In genomic region chr21:32727728-32728454, GRCh38 we compare ENCODE assay signal across 8 cellular contexts. TPM values are rescaled to one million over a fixed set of nuclear protein-coding genes. Genes with fewer than 3 reads are reported as not detected.
A peak's percentile ranks its signal among the peaks of the same experiment; 100 is the strongest.
DNase-seq lines count a peak whose midpoint lies in the region; ATAC-seq and TF ChIP-seq lines count a peak whose summit lies in the region.

Gene SYNJ1, minus strand, starts transcription at chr21:32728013. Its CDS starts 1,118 bp downstream, at chr21:32726895.

- in situ Hi-C loops in GM13977 (cut with MboI; ENCODE audit: low pct_unique_long_range_greater_than_20kb, low sequenced_read_pairs, unreplicated experiment): no loop called here

- ATAC-seq in HG02870 (IDR thresholded peaks at IDR 0.05; ENCODE audit: unreplicated experiment): peak; percentile 85
- peak; percentile 88 to 92 (median 90) for ATAC-seq in T-cell (replicated peaks in 1 of 4)

- H3K27me3 Mint-ChIP-seq in T-cell: no peaks in the 10 kb centered on the region
- H3K27me3 Mint-ChIP-seq in type B pancreatic cell: no peaks in the 10 kb centered on the region

- TF ChIP-seq CTCF in GM13977 (IDR thresholded peaks at IDR 0.05; ENCODE audit: extremely low read depth, insufficient read depth, missing control alignments) (no peak), type B pancreatic cell (conservative IDR thresholded peaks at IDR 0.05) (no peak)

- H3K9me3 Mint-ChIP-seq in T-cell: no peaks in the 10 kb centered on the region
- H3K9me3 Mint-ChIP-seq in type B pancreatic cell: no peaks in the 10 kb centered on the region

- intact Hi-C loops in cardiac septum (cut with DNase I) (loop anchor here (1.0 to 2.0 kb wide), 3 partner anchors 43 to 814 kb away; partner anchors contain the start of genes CFAP298, GART and PAXBP1), posterior cingulate gyrus (cut with DNase I) (loop anchor here (2.0 to 10.0 kb wide), 2 partner anchors 43 to 93 kb away; partner anchors contain the start of gene PAXBP1)

- POLR2A ChIA-PET in T-cell (lab: Charles Lee): interaction anchor here (0.6 to 1.0 kb wide), 6 partner anchors 12 to 894 kb away, joined by 3 to 12 read pairs (median 4); partner anchors contain the start of gene PAXBP1 (in 2 of the 2)

- H3K4me3 Mint-ChIP-seq in T-cell (peak within 1 kb of the TSS; percentile 96 to 98 (median 97)), type B pancreatic cell (peak within 1 kb of the TSS; percentile 99)

- peak within 1 kb of the TSS; percentile 65 for H3K27ac ChIP-seq in adipose tissue (ENCODE audit: low read depth, low read length)

- WGBS in adipose tissue, 3 donors: 1% methylated on average over 58 to 72 of the region's 72 CpGs

- H3K4me1 Mint-ChIP-seq in T-cell (peaks cover 64 to 70% (median 66%) of the 10 kb centered on the region in 3 donors), type B pancreatic cell (ENCODE audit: unreplicated experiment) (peaks cover 8% of the 10 kb centered on the region)

- peaks cover 14% of the 10 kb centered on the region for H3K36me3 Mint-ChIP-seq in T-cell
- peaks cover 6% of the 10 kb centered on the region for H3K36me3 Mint-ChIP-seq in type B pancreatic cell

- CTCF ChIA-PET in T-cell (lab: Charles Lee): interaction anchor here in 1 of 2 donors (1.3 to 1.8 kb wide), 2 partner anchors 16 to 43 kb away, joined by 4 to 6 read pairs; partner anchors contain the start of gene PAXBP1

- DNase-seq in GM13977 (ENCODE audit: low spot score) (peak; percentile 97), NCI-H146 (lab: John Stamatoyannopoulos, UW) (peak; percentile 92), T-cell (peak; percentile 85 to 94 (median 91)), cardiac septum (ENCODE audit: low spot score) (peak; percentile 98), posterior cingulate gyrus (peak; percentile 88 to 99 (median 95)), type B pancreatic cell (ENCODE audit: extremely low spot score, unreplicated experiment) (peak; percentile 95)

- H3K27ac Mint-ChIP-seq in T-cell (peak within 1 kb of the TSS; percentile 90 to 96), type B pancreatic cell (peak within 1 kb of the TSS; percentile 97)

RNA-seq across cellular contexts. Expression of gene SYNJ1, which starts in this region (rescaled TPM):
- total RNA-seq in T-cell (10 to 100 TPM; 15.2 to 24.0 (median 20.3) TPM), cardiac septum (10.8 TPM), type B pancreatic cell (ENCODE audit: low replicate concordance) (11.1 and 12.0 TPM in 2 replicates)
- 1 to 10 TPM; 2.1 to 5.2 (median 3.9) TPM for polyA plus RNA-seq in adipose tissue

Comparison
In these comparisons a context has a peak if more than half of its experiments do, and no peak if none do; other contexts are left out.
1. Peak in every context shown above with its lines: DNase-seq, ATAC-seq and H3K27ac ChIP-seq.